In genomic region chr17:62603783-62604182, GRCh38 we compare ENCODE assay signal across 1 cellular context.
TF ChIP-seq lines count a peak whose summit lies in the region.

No MANE protein-coding gene starts in this region.

TF ChIP-seq in HEK293, 187 proteins besides CTCF, POLR2A, EP300 and RAD21 (continued from another document):
- TF ChIP-seq ZBTB11 (tag by site-specific recombination; conservative IDR thresholded peaks at IDR 0.05; ENCODE audit: low read depth), result peak; percentile 75
- TF ChIP-seq ZNF555 (tag by site-specific recombination; conservative IDR thresholded peaks at IDR 0.05), result peak; percentile 86
- 0 out of 2 replicates have a peak, but pooled peaks have one; percentile 51 for TF ChIP-seq ZNF223 (tag by site-specific recombination; IDR thresholded peaks at IDR 0.05)
- TF ChIP-seq ZBTB8A (tag by site-specific recombination; IDR thresholded peaks at IDR 0.05), result peak; percentile 75
- TF ChIP-seq ZNF510 (tag by site-specific recombination; IDR thresholded peaks at IDR 0.05; ENCODE audit: insufficient replicate concordance), result peak; percentile 36
- TF ChIP-seq ZNF140 (tag by site-specific recombination; IDR thresholded peaks at IDR 0.05), result peak; percentile 80
- TF ChIP-seq ZNF623 (tag by site-specific recombination; IDR thresholded peaks at IDR 0.05), result peak; percentile 73
- 0 out of 2 replicates have a peak, but pooled peaks have one; percentile 22 for TF ChIP-seq ZNF354C (tag by site-specific recombination; IDR thresholded peaks at IDR 0.05; ENCODE audit: borderline replicate concordance, low read depth)
- TF ChIP-seq ZNF558 (tag by site-specific recombination; IDR thresholded peaks at IDR 0.05), result peak; percentile 78
- peak; percentile 47; the same call in 1 of the 2 replicates for TF ChIP-seq ZNF560 (tag by site-specific recombination; IDR thresholded peaks at IDR 0.05; ENCODE audit: borderline replicate concordance)
- 0 out of 2 replicates have a peak, but pooled peaks have one; percentile 35 for TF ChIP-seq ZNF121 (tag by site-specific recombination; IDR thresholded peaks at IDR 0.05)
